ENCODE assay signal across 20 cellular contexts in genomic region chr9:89954229-89954628, GRCh38.
A peak's percentile ranks its signal among the peaks of the same experiment; 100 is the strongest.
DNase-seq lines count a peak whose midpoint lies in the region; TF ChIP-seq lines count a peak whose summit lies in the region.
"Had no signal": no experiment of that assay in that cellular context is flagged by ENCODE, and none has a peak within 500 bp of the region (broad histone marks: within the 10 kb centered on the region; RNA-seq: fewer than 3 reads in every experiment).

No MANE protein-coding gene starts in this region.

- no peak overlapping the region for H3K4ac ChIP-seq in neuronal stem cell (ENCODE audit: low read length)

- no peak overlapping the region for H2AFZ ChIP-seq in neuronal stem cell (ENCODE audit: low read length)

- H2BK120ac ChIP-seq in neuronal stem cell (ENCODE audit: low read depth, low read length): no peak overlapping the region

- intact Hi-C loops in left ventricle myocardium inferior (cut with micrococcal nuclease): no loop called here

- H2BK15ac ChIP-seq in neuronal stem cell (ENCODE audit: low read length): no peak overlapping the region

- no peak for TF ChIP-seq CTCF in left ventricle myocardium inferior (IDR thresholded peaks at IDR 0.05; ENCODE audit: borderline replicate concordance)

- H2AK5ac ChIP-seq in neuronal stem cell (ENCODE audit: low read depth, low read length): no peak overlapping the region

- no peaks in the 10 kb centered on the region for H3K27me3 ChIP-seq in BLaER1 treated with 17β-estradiol and CSF1 and Interleukin-3, amounts not matched to agents 10 nM and 100 nM
- H3K27me3 ChIP-seq in left ventricle myocardium inferior (ENCODE audit: low read depth): no peaks in the 10 kb centered on the region
- no peaks in the 10 kb centered on the region for H3K27me3 ChIP-seq in neuronal stem cell (ENCODE audit: control insufficient read depth in 3 of 3, insufficient read depth in 3 of 3, low read depth in 1 of 3, low read length in 3 of 3)
- H3K27me3 ChIP-seq: neutrophil had no signal

- H3K9me3 ChIP-seq in BLaER1 treated with 17β-estradiol and CSF1 and Interleukin-3, amounts not matched to agents 10 nM and 100 nM (replicated peaks in 1 of 11): no peaks in the 10 kb centered on the region
- H3K9me3 ChIP-seq in left ventricle myocardium inferior (replicated peaks): no peaks in the 10 kb centered on the region
- H3K9me3 ChIP-seq in neuronal stem cell (replicated peaks in 1 of 2; ENCODE audit: control insufficient read depth in 2 of 2, insufficient read depth in 1 of 2, low read depth in 1 of 2, low read length in 2 of 2): no peaks in the 10 kb centered on the region
- H3K9me3 ChIP-seq: neutrophil, prostate gland had no signal

- no peak overlapping the region for H3K14ac ChIP-seq in neuronal stem cell (ENCODE audit: low read length)

- no peak overlapping the region for H2BK5ac ChIP-seq in neuronal stem cell (ENCODE audit: low read length)

- H3K79me1 ChIP-seq in neuronal stem cell (ENCODE audit: low read depth, low read length): no peaks in the 10 kb centered on the region

- H3K9ac ChIP-seq in BLaER1 treated with 17β-estradiol and CSF1 and Interleukin-3, amounts not matched to agents 10 nM and 100 nM: no peak overlapping the region
- no peak overlapping the region for H3K9ac ChIP-seq in neuronal stem cell (ENCODE audit: low read depth, low read length, poor library complexity)

- H3K36me3 ChIP-seq in BLaER1 treated with 17β-estradiol and CSF1 and Interleukin-3, amounts not matched to agents 10 nM and 100 nM: no peaks in the 10 kb centered on the region
- H3K36me3 ChIP-seq in left ventricle myocardium inferior (no peaks in the 10 kb centered on the region), neuronal stem cell (replicated peaks in 1 of 2; ENCODE audit: control insufficient read depth in 2 of 2, insufficient read depth in 2 of 2, low read length in 2 of 2) (no peaks in the 10 kb centered on the region)
- H3K36me3 ChIP-seq: neutrophil, prostate gland had no signal

- peak; percentile 12 for DNase-seq in NCI-H1105 treated with DMSO at 0.1 percent for 48 hours (lab: John Stamatoyannopoulos, UW)
- no peak for DNase-seq in NCI-H1105 (lab: John Stamatoyannopoulos, UW)
- DNase-seq in NCI-H510A treated with DMSO at 0.1 percent for 48 hours (lab: John Stamatoyannopoulos, UW): peak; percentile 71
- DNase-seq in left ventricle myocardium inferior: no peak
- DNase-seq in neuronal stem cell (ENCODE audit: low spot score): no peak
- no peak for DNase-seq in activated T-cell treated with anti-CD3 and anti-CD28 coated beads for 4 hours
- DNase-seq in iPS-NIHi7 (ENCODE audit: extremely low spot score): no peak
- DNase-seq: activated CD4-positive, alpha-beta memory T cell treated with anti-CD3 and anti-CD28 coated beads, Interleukin-2, amount 10 ng/mL, durations not matched to agents 7 days and 5 days; activated gamma-delta T cell treated with Interleukin-2 at 50 U/mL for 16 hours; activated naive CD8-positive, alpha-beta T cell treated with anti-CD3 and anti-CD28 coated beads, Interleukin-2, amount 50 U/mL, for 24 hours; CD8-positive, alpha-beta T cell; DND-41; H7; kidney glomerular epithelial cell; SIG-M5; T-helper 1 cell; trophoblast cell had no signal

- no peak overlapping the region for H4K8ac ChIP-seq in neuronal stem cell (ENCODE audit: low read depth, low read length)

- no peak overlapping the region for H3K23ac ChIP-seq in neuronal stem cell (ENCODE audit: low read depth, low read length, poor library complexity)

- no peak overlapping the region for H3K18ac ChIP-seq in neuronal stem cell (ENCODE audit: low read length)

- H3K4me2 ChIP-seq in BLaER1 treated with 17β-estradiol and CSF1 and Interleukin-3, amounts not matched to agents 10 nM and 100 nM: peak overlapping the region in 9 of 11 experiments; percentile 9 to 66 (median 58); a peak in 14 of 22 replicates
- H3K4me2 ChIP-seq in neuronal stem cell (ENCODE audit: insufficient read depth, low read length, poor library complexity, severe bottlenecking): no peak overlapping the region

- H3K27ac ChIP-seq in BLaER1 treated with 17β-estradiol and CSF1 and Interleukin-3, amounts not matched to agents 10 nM and 100 nM: peak overlapping the region in 7 of 11 experiments; percentile 0 to 65 (median 27); a peak in 10 of 22 replicates
- H3K27ac ChIP-seq in left ventricle myocardium inferior (replicated peaks) (peak overlapping the region; percentile 27), neuronal stem cell (replicated peaks; ENCODE audit: low read length) (no peak overlapping the region)
- H3K27ac ChIP-seq: prostate gland had no signal

- H4K20me1 ChIP-seq in BLaER1 treated with 17β-estradiol and CSF1 and Interleukin-3, amounts not matched to agents 10 nM and 100 nM: no peaks in the 10 kb centered on the region

- H3K4me3 ChIP-seq in BLaER1 treated with 17β-estradiol and CSF1 and Interleukin-3, amounts not matched to agents 10 nM and 100 nM: no peak overlapping the region
- H3K4me3 ChIP-seq in left ventricle myocardium inferior (no peak overlapping the region), neuronal stem cell (ENCODE audit: low read length in 2 of 2) (no peak overlapping the region)
- H3K4me3 ChIP-seq: prostate gland had no signal

- H4K91ac ChIP-seq in neuronal stem cell (ENCODE audit: low read depth, low read length, poor library complexity): no peak overlapping the region

- no peak overlapping the region for H2BK12ac ChIP-seq in neuronal stem cell (ENCODE audit: low read length)

- WGBS in neuronal stem cell (ENCODE audit: extremely low coverage in 2 of 2, insufficient read length in 2 of 2, insufficient replicate concordance in 1 of 2), 2 donors: no CpG with 5 or more reads among the region's 9 CpGs

- peaks cover 0 to 23% (median 19%) of the 10 kb centered on the region in 10 experiments; a peak in 17 of 20 replicates for H3K4me1 ChIP-seq in BLaER1 treated with 17β-estradiol and CSF1 and Interleukin-3, amounts not matched to agents 10 nM and 100 nM
- peaks cover 9% of the 10 kb centered on the region for H3K4me1 ChIP-seq in left ventricle myocardium inferior
- no peaks in the 10 kb centered on the region for H3K4me1 ChIP-seq in neuronal stem cell (ENCODE audit: control insufficient read depth in 2 of 2, insufficient read depth in 1 of 2, low read depth in 1 of 2, low read length in 2 of 2)

Comparison
In these comparisons a context has a peak if more than half of its experiments do, and no peak if none do; other contexts are left out.
1. DNase-seq: peak in NCI-H1105 treated with DMSO at 0.1 percent for 48 hours (single experiment) and NCI-H510A treated with DMSO at 0.1 percent for 48 hours (single experiment); none in NCI-H1105 (single experiment), left ventricle myocardium inferior (single experiment), neuronal stem cell (single experiment), activated T-cell treated with anti-CD3 and anti-CD28 coated beads for 4 hours (single experiment) and iPS-NIHi7 (single experiment).